8 cellular contexts compared by ENCODE assay signal in genomic region chr4:39354178-39354503, GRCh38. TPM values are rescaled to one million over a fixed set of nuclear protein-coding genes. Genes with fewer than 3 reads are reported as not detected.
DNase-seq lines count a peak whose midpoint lies in the region; ATAC-seq and TF ChIP-seq lines count a peak whose summit lies in the region.

No MANE protein-coding gene starts in this region.

- H3K9ac ChIP-seq in PC-3 (ENCODE audit: low read length) (no peak overlapping the region), neural progenitor cell (no peak overlapping the region)

- ATAC-seq in Panc1 (no peak), PC-3 (no peak)

- H3K4me1 Mint-ChIP-seq in Calu3 (ENCODE audit: low read depth, unreplicated experiment) (peaks cover 23% of the 10 kb centered on the region), neural progenitor cell (peaks cover 5% of the 10 kb centered on the region)

- CTCF ChIA-PET in Calu3 (lab: Charles Lee) (no interaction called here), Panc1 (lab: Charles Lee) (no interaction called here), PC-3 (lab: Charles Lee) (no interaction called here)

- intact Hi-C loops in Calu3 (cut with micrococcal nuclease; ENCODE audit: unreplicated experiment), result loop anchor here (10.0 kb wide), 1 partner anchor 101 kb away; the partner anchor contains the start of genes LIAS and RPL9
- intact Hi-C loops in Panc1 (cut with micrococcal nuclease; ENCODE audit: unreplicated experiment), result no loop called here
- intact Hi-C loops in esophagus muscularis mucosa (cut with DNase I), result no loop called here
- intact Hi-C loops in PC-3 (cut with micrococcal nuclease), result no loop called here
- intact Hi-C loops in posterior cingulate gyrus (cut with DNase I), result no loop called here

- H3K9me3 ChIP-seq in Panc1 (ENCODE audit: control insufficient read depth, insufficient read depth, low read depth, low read length) (no peaks in the 10 kb centered on the region), esophagus muscularis mucosa (no peaks in the 10 kb centered on the region), PC-3 (ENCODE audit: low read length) (no peaks in the 10 kb centered on the region), neural progenitor cell (ENCODE audit: low read depth) (no peaks in the 10 kb centered on the region)

- H3K4me3 ChIP-seq in Panc1 (ENCODE audit: low read depth in 2 of 2, low read length in 2 of 2) (peak overlapping the region; percentile 20 to 37; a peak in 2 of 4 replicates), esophagus muscularis mucosa (peak overlapping the region; percentile 27 to 45 (median 42)), PC-3 (ENCODE audit: low read length) (no peak overlapping the region), neural progenitor cell (no peak overlapping the region)

- H2AFZ ChIP-seq in PC-3 (ENCODE audit: low read length), result no peak overlapping the region
- no peak overlapping the region for H2AFZ ChIP-seq in neural progenitor cell (replicated peaks)

- in situ Hi-C loops in Panc1 (cut with HindIII; ENCODE audit: low pct_unique_long_range_greater_than_20kb, low sequenced_read_pairs), result no loop called here

- POLR2A ChIA-PET in Panc1 (lab: Charles Lee), result no interaction called here
- POLR2A ChIA-PET in PC-3 (lab: Charles Lee; ENCODE audit: unreplicated experiment), result no interaction called here

- H4K20me1 ChIP-seq in PC-3 (ENCODE audit: low read length), result no peaks in the 10 kb centered on the region
- peaks cover 31% of the 10 kb centered on the region for H4K20me1 ChIP-seq in neural progenitor cell (ENCODE audit: low read depth)

- H3K9me3 Mint-ChIP-seq in Calu3 (ENCODE audit: low read depth, unreplicated experiment), result no peaks in the 10 kb centered on the region
- H3K9me3 Mint-ChIP-seq in neural progenitor cell, result peaks cover 12% of the 10 kb centered on the region

- peaks cover 24% of the 10 kb centered on the region for H3K36me3 Mint-ChIP-seq in Calu3 (ENCODE audit: insufficient read depth, unreplicated experiment)
- peaks cover 31% of the 10 kb centered on the region for H3K36me3 Mint-ChIP-seq in neural progenitor cell

- H3K27me3 Mint-ChIP-seq in Calu3 (ENCODE audit: unreplicated experiment) (no peaks in the 10 kb centered on the region), neural progenitor cell (ENCODE audit: insufficient read depth, low read depth) (no peaks in the 10 kb centered on the region)

- no TSS peak for BruUV-seq in Calu3 (replicated peaks; lab: Mats Ljungman, UMichigan)
- no TSS peak for BruUV-seq in Panc1 (replicated peaks; lab: Mats Ljungman, UMichigan)
- no TSS peak for BruUV-seq in PC-3 (replicated peaks; lab: Mats Ljungman, UMichigan)

- no peak for TF ChIP-seq EP300 in esophagus muscularis mucosa (IDR thresholded peaks at IDR 0.05)

- H3K27ac ChIP-seq in Panc1 (ENCODE audit: low read length), result peak overlapping the region; percentile 75
- peak overlapping the region; percentile 61 to 72 (median 66) for H3K27ac ChIP-seq in esophagus muscularis mucosa (replicated peaks in 1 of 4)
- no peak overlapping the region for H3K27ac ChIP-seq in PC-3 (ENCODE audit: low read length)
- H3K27ac ChIP-seq in neural progenitor cell, result no peak overlapping the region

- TF ChIP-seq CTCF in Calu3 (IDR thresholded peaks at IDR 0.05; ENCODE audit: unreplicated experiment) (no peak), Panc1 (IDR thresholded peaks at IDR 0.05) (no peak), esophagus muscularis mucosa (IDR thresholded peaks at IDR 0.05) (no peak), PC-3 (conservative IDR thresholded peaks at IDR 0.05; ENCODE audit: low read depth, low read length) (no peak), neural progenitor cell (IDR thresholded peaks at IDR 0.05) (no peak)

- no peaks in the 10 kb centered on the region for H3F3A ChIP-seq in PC-3 (ENCODE audit: low read length, unreplicated experiment)
- no peaks in the 10 kb centered on the region for H3F3A ChIP-seq in neural progenitor cell (ENCODE audit: low read depth)

- H3K27me3 ChIP-seq in Panc1 (ENCODE audit: control insufficient read depth, insufficient read depth, low read length), result no peaks in the 10 kb centered on the region
- no peaks in the 10 kb centered on the region for H3K27me3 ChIP-seq in esophagus muscularis mucosa
- no peaks in the 10 kb centered on the region for H3K27me3 ChIP-seq in PC-3 (ENCODE audit: low read length)
- no peaks in the 10 kb centered on the region for H3K27me3 ChIP-seq in neural progenitor cell

- WGBS in esophagus muscularis mucosa, result 11% methylated on average over 1 of the region's 1 CpG

- H3K79me2 ChIP-seq in PC-3 (ENCODE audit: low read length) (peaks cover 64% of the 10 kb centered on the region), neural progenitor cell (ENCODE audit: low read depth) (peaks cover 96% of the 10 kb centered on the region)

- DNase-seq in Calu3 (no peak), Panc1 (ENCODE audit: low read depth, low spot score) (no peak), esophagus muscularis mucosa (ENCODE audit: extremely low spot score) (no peak), pons (ENCODE audit: low spot score) (peak; percentile 52), kidney tubule cell (ENCODE audit: low spot score) (no peak), PC-3 (no peak), posterior cingulate gyrus (no peak), neural progenitor cell (ENCODE audit: low spot score) (no peak)

- H3K9me2 ChIP-seq in PC-3 (replicated peaks; ENCODE audit: low read length), result no peaks in the 10 kb centered on the region

- peaks cover 9% of the 10 kb centered on the region; the same call in 1 of the 2 replicates for H3K4me1 ChIP-seq in Panc1 (ENCODE audit: control insufficient read depth, insufficient read depth, low read length)
- peaks cover 14 to 47% (median 44%) of the 10 kb centered on the region in 4 donors for H3K4me1 ChIP-seq in esophagus muscularis mucosa
- 0 out of 2 replicates have a peak, but pooled peaks cover under 1% of the 10 kb centered on the region for H3K4me1 ChIP-seq in PC-3 (ENCODE audit: insufficient read depth, low read length)
- peaks cover 18% of the 10 kb centered on the region for H3K4me1 ChIP-seq in neural progenitor cell

- H3K4me3 Mint-ChIP-seq in Calu3 (ENCODE audit: low read depth, unreplicated experiment) (peak overlapping the region; percentile 66), neural progenitor cell (no peak overlapping the region)

- H3K27ac Mint-ChIP-seq in Calu3 (ENCODE audit: unreplicated experiment) (peak overlapping the region; percentile 98), neural progenitor cell (no peak overlapping the region)

- no peak for TF ChIP-seq POLR2A in esophagus muscularis mucosa (IDR thresholded peaks at IDR 0.05; ENCODE audit: low read depth)

- H3K4me2 ChIP-seq in PC-3 (ENCODE audit: low read length), result no peak overlapping the region
- H3K4me2 ChIP-seq in neural progenitor cell, result no peak overlapping the region

- peaks cover 5% of the 10 kb centered on the region for H3K36me3 ChIP-seq in Panc1 (ENCODE audit: control insufficient read depth, insufficient read depth, low read length)
- H3K36me3 ChIP-seq in esophagus muscularis mucosa, result peaks cover 0 to 21% (median 13%) of the 10 kb centered on the region in 4 donors
- H3K36me3 ChIP-seq in PC-3 (ENCODE audit: low read depth, low read length), result peaks cover 17% of the 10 kb centered on the region
- H3K36me3 ChIP-seq in neural progenitor cell, result peaks cover 14% of the 10 kb centered on the region

RNA-seq across cellular contexts. Expression of gene RFC1, which starts 12.0 kb away (rescaled TPM):
- total RNA-seq in Calu3 (2022) (33.3 and 37.0 TPM in 2 replicates), Panc1 (2021; ENCODE audit: unreplicated experiment) (34.4 TPM), esophagus muscularis mucosa (10 to 100 TPM; 30.6 to 37.4 (median 33.9) TPM), PC-3 (2014; rRNA removed) (43.9 and 51.6 TPM in 2 replicates), neural progenitor cell (ENCODE audit: low replicate concordance) (67.0 and 123 TPM in 2 replicates)
- 15.2 TPM for polyA plus RNA-seq in Panc1 (2012; ENCODE audit: insufficient read length)

RNA-seq across cellular contexts. Expression of gene KLB, which starts 52.6 kb away (rescaled TPM):
- total RNA-seq in Calu3 (2022), result 0.07 and 0.09 TPM in 2 replicates
- total RNA-seq in Panc1 (2021; ENCODE audit: unreplicated experiment), result not detected
- not detected for polyA plus RNA-seq in Panc1 (2012; ENCODE audit: insufficient read length)
- under 1 TPM in 1 of 4 donors, not detected in 3; under 0.01 TPM for total RNA-seq in esophagus muscularis mucosa
- total RNA-seq in PC-3 (2014; rRNA removed), result not detected in 2 replicates
- not detected in 2 replicates for total RNA-seq in neural progenitor cell (ENCODE audit: low replicate concordance)

Comparison
In these comparisons a context has a peak if more than half of its experiments do, and no peak if none do; other contexts are left out.
1. H3K27ac ChIP-seq: peak in Panc1 (single experiment) and esophagus muscularis mucosa (4 of 4); none in PC-3 (single experiment) and neural progenitor cell (single experiment).
2. H3K4me3 ChIP-seq: peak in Panc1 (2 of 2) and esophagus muscularis mucosa (4 of 4); none in PC-3 (single experiment) and neural progenitor cell (single experiment).